17 cellular contexts compared by ENCODE assay signal in the genomic region with DNA sequence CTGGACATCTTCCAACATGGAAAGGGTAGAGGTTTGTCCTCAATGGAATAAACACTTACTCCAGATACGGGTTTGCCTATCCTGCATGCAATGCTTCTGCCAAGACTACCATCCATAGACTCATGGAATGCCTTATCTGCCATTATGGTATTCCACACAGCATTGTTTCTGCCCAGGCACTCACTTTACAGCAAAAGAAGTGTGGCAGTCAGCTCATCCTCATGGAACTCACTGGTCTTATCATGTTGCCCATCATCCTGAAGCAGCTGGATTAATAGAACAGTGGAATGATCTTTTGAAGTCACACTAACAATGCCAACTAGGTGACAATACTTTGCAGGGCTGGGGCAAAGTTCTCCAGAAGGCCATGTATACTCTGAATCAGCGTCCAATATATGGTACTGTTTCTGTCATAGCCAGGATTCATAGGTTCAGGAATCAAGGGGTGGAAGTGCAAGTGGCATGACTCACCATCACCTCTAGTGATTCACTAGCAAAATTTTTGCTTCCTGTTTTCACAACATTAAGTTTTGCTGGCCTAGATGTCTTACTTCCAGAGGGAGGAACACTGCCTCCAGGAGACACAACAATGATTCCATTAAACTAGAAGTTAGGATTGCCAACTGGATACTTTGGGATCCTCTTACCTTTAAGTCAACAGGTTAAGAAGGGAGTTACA.
DNase-seq lines count a peak whose midpoint lies in the region; ATAC-seq and TF ChIP-seq lines count a peak whose summit lies in the region.
"Had no signal": no experiment of that assay in that cellular context is flagged by ENCODE, and none has a peak within 500 bp of the region (broad histone marks: within the 10 kb centered on the region; RNA-seq: fewer than 3 reads in every experiment).

No MANE protein-coding gene starts in this region.

- no peak overlapping the region for H3K4me3 ChIP-seq in brain microvascular endothelial cell (ENCODE audit: low read depth, low read length)
- H3K4me3 ChIP-seq in kidney epithelial cell (ENCODE audit: low read depth, low read length) = no peak overlapping the region
- H3K4me3 ChIP-seq: mucosa of descending colon, testis had no signal

- H3K27me3 ChIP-seq in brain microvascular endothelial cell (replicated peaks) = no peaks in the 10 kb centered on the region
- no peaks in the 10 kb centered on the region for H3K27me3 ChIP-seq in kidney epithelial cell (ENCODE audit: control insufficient read depth, insufficient read depth, low read length)
- H3K27me3 ChIP-seq: testis had no signal

- no peak overlapping the region for H3K27ac ChIP-seq in brain microvascular endothelial cell
- H3K27ac ChIP-seq: parathyroid adenoma, testis had no signal

- peak; percentile 77 for DNase-seq in Caki2 (ENCODE audit: low read depth)
- peak; percentile 45 for DNase-seq in LoVo (ENCODE audit: low spot score)
- peak; percentile 63 for DNase-seq in brain microvascular endothelial cell
- peak; percentile 65 for DNase-seq in kidney epithelial cell (ENCODE audit: low read depth)
- DNase-seq in NCI-H1694 (lab: John Stamatoyannopoulos, UW) = no peak
- no peak for DNase-seq in MV-4-11 (lab: John Stamatoyannopoulos, UW)
- DNase-seq in hippocampal formation (lab: John Stamatoyannopoulos, UW) = no peak
- DNase-seq: activated CD4-positive, alpha-beta T cell treated with anti-CD3 and anti-CD28 coated beads, Interleukin-2, amount 50 U/mL, for 1 hour; activated T-cell treated with anti-CD3 and anti-CD28 coated beads, Interleukin-2, amount 50 U/mL, for 4 hours; foreskin melanocyte; mucosa of descending colon; NCI-H187 treated with DMSO at 0.1 percent for 48 hours; stimulated activated CD4-positive, alpha-beta T cell treated with anti-CD3 and anti-CD28 coated beads, Interleukin-15, amount 100 ng/mL, for 24 hours; testis had no signal

- H3K36me3 ChIP-seq in brain microvascular endothelial cell (replicated peaks) (no peaks in the 10 kb centered on the region), kidney epithelial cell (ENCODE audit: control insufficient read depth, insufficient read depth, low read length) (no peaks in the 10 kb centered on the region)

- TF ChIP-seq CTCF in brain microvascular endothelial cell (IDR thresholded peaks at IDR 0.05; ENCODE audit: low read depth, low read length, missing control alignments) = no peak
- TF ChIP-seq CTCF in kidney epithelial cell (IDR thresholded peaks at IDR 0.05; ENCODE audit: insufficient read depth, low read length, poor library complexity, severe bottlenecking) = no peak

- in situ Hi-C loops in Caki2 (cut with HindIII; ENCODE audit: low pct_unique_long_range_greater_than_20kb, low sequenced_read_pairs) (no loop called here), brain microvascular endothelial cell (cut with HindIII; ENCODE audit: low pct_ligation_motif_present, low sequenced_read_pairs) (no loop called here)

- ATAC-seq in SK-N-SH treated with all-trans-retinoic acid at 6 μM for 48 hours = no peak
- ATAC-seq: activated T-cell treated with anti-CD3 and anti-CD28 coated beads, Interleukin-2, amount 50 U/mL, for 4 hours; mucosa of descending colon; Right ventricle myocardium inferior had no signal

TF ChIP-seq in SK-N-SH treated with all-trans-retinoic acid at 6 μM for 48 hours, 23 proteins besides CTCF, POLR2A, EP300 and RAD21:
- TF ChIP-seq OSR1 (CRISPR knock-in tag; IDR thresholded peaks at IDR 0.05) (no peak), ISL1 (CRISPR knock-in tag; IDR thresholded peaks at IDR 0.05) (no peak), CSDC2 (CRISPR knock-in tag; IDR thresholded peaks at IDR 0.05) (no peak), ZFP30 (CRISPR knock-in tag; IDR thresholded peaks at IDR 0.05) (no peak), ZNF70 (CRISPR knock-in tag; IDR thresholded peaks at IDR 0.05) (no peak), ZC3H10 (CRISPR knock-in tag; IDR thresholded peaks at IDR 0.05) (no peak), ESRRG (CRISPR knock-in tag; IDR thresholded peaks at IDR 0.05) (no peak), GLIS3 (CRISPR knock-in tag; IDR thresholded peaks at IDR 0.05) (no peak), PPARA (CRISPR knock-in tag; IDR thresholded peaks at IDR 0.05; ENCODE audit: borderline replicate concordance) (no peak), ZNF565 (CRISPR knock-in tag; conservative IDR thresholded peaks at IDR 0.05; ENCODE audit: low read depth) (no peak), ZNF8 (CRISPR knock-in tag; IDR thresholded peaks at IDR 0.05) (no peak), ZFP3 (CRISPR knock-in tag; IDR thresholded peaks at IDR 0.05) (no peak), TCF4 (CRISPR knock-in tag; IDR thresholded peaks at IDR 0.05; ENCODE audit: borderline replicate concordance) (no peak), BACH2 (CRISPR knock-in tag; IDR thresholded peaks at IDR 0.05; ENCODE audit: borderline replicate concordance) (no peak), TOX (CRISPR knock-in tag; IDR thresholded peaks at IDR 0.05; ENCODE audit: borderline replicate concordance) (no peak)
- TF ChIP-seq, protein P1, sequence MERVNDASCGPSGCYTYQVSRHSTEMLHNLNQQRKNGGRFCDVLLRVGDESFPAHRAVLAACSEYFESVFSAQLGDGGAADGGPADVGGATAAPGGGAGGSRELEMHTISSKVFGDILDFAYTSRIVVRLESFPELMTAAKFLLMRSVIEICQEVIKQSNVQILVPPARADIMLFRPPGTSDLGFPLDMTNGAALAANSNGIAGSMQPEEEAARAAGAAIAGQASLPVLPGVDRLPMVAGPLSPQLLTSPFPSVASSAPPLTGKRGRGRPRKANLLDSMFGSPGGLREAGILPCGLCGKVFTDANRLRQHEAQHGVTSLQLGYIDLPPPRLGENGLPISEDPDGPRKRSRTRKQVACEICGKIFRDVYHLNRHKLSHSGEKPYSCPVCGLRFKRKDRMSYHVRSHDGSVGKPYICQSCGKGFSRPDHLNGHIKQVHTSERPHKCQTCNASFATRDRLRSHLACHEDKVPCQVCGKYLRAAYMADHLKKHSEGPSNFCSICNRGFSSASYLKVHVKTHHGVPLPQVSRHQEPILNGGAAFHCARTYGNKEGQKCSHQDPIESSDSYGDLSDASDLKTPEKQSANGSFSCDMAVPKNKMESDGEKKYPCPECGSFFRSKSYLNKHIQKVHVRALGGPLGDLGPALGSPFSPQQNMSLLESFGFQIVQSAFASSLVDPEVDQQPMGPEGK (CRISPR knock-in tag; IDR thresholded peaks at IDR 0.05; ENCODE audit: borderline replicate concordance) = no peak
- TF ChIP-seq, protein P2, sequence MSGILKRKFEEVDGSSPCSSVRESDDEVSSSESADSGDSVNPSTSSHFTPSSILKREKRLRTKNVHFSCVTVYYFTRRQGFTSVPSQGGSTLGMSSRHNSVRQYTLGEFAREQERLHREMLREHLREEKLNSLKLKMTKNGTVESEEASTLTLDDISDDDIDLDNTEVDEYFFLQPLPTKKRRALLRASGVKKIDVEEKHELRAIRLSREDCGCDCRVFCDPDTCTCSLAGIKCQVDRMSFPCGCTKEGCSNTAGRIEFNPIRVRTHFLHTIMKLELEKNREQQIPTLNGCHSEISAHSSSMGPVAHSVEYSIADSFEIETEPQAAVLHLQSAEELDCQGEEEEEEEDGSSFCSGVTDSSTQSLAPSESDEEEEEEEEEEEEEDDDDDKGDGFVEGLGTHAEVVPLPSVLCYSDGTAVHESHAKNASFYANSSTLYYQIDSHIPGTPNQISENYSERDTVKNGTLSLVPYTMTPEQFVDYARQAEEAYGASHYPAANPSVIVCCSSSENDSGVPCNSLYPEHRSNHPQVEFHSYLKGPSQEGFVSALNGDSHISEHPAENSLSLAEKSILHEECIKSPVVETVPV (CRISPR knock-in tag; IDR thresholded peaks at IDR 0.05) = no peak
- TF ChIP-seq, protein P3, sequence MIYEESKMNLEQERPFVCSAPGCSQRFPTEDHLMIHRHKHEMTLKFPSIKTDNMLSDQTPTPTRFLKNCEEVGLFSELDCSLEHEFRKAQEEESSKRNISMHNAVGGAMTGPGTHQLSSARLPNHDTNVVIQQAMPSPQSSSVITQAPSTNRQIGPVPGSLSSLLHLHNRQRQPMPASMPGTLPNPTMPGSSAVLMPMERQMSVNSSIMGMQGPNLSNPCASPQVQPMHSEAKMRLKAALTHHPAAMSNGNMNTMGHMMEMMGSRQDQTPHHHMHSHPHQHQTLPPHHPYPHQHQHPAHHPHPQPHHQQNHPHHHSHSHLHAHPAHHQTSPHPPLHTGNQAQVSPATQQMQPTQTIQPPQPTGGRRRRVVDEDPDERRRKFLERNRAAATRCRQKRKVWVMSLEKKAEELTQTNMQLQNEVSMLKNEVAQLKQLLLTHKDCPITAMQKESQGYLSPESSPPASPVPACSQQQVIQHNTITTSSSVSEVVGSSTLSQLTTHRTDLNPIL (CRISPR knock-in tag; IDR thresholded peaks at IDR 0.05; ENCODE audit: low read depth) = no peak
- TF ChIP-seq, protein P4, sequence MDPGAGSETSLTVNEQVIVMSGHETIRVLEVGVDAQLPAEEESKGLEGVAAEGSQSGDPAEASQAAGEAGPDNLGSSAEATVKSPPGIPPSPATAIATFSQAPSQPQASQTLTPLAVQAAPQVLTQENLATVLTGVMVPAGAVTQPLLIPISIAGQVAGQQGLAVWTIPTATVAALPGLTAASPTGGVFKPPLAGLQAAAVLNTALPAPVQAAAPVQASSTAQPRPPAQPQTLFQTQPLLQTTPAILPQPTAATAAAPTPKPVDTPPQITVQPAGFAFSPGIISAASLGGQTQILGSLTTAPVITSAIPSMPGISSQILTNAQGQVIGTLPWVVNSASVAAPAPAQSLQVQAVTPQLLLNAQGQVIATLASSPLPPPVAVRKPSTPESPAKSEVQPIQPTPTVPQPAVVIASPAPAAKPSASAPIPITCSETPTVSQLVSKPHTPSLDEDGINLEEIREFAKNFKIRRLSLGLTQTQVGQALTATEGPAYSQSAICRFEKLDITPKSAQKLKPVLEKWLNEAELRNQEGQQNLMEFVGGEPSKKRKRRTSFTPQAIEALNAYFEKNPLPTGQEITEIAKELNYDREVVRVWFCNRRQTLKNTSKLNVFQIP (CRISPR knock-in tag; IDR thresholded peaks at IDR 0.05; ENCODE audit: borderline replicate concordance, low read depth) = no peak

Comparison
In these comparisons a context has a peak if more than half of its experiments do, and no peak if none do; other contexts are left out.
1. DNase-seq: peak in Caki2 (single experiment), LoVo (single experiment), brain microvascular endothelial cell (single experiment) and kidney epithelial cell (single experiment); none in NCI-H1694 (single experiment), MV-4-11 (single experiment) and hippocampal formation (0 of 2).